Comparison of ENCODE assay signal across 20 cellular contexts in genomic region chr3:129318921-129319320, GRCh38.
"Had no signal": no experiment of that assay in that cellular context is flagged by ENCODE, and none has a peak within 500 bp of the region (broad histone marks: within the 10 kb centered on the region; RNA-seq: fewer than 3 reads in every experiment).

No MANE protein-coding gene starts in this region.

- H3K27ac ChIP-seq: epithelial cell of prostate, esophagus muscularis mucosa, gastroesophageal sphincter, left ventricle myocardium inferior, neutrophil, spleen, testis, tibial nerve had no signal

- H3K27me3 ChIP-seq: esophagus muscularis mucosa, gastroesophageal sphincter, neutrophil, testis, tibial nerve had no signal

- H3K4me3 Mint-ChIP-seq: natural killer cell treated with Interleukin-12 subunit alpha and Interleukin-12 subunit beta and Interleukin-15 and Interleukin-18, amount 100 ng/mL, for 72 hours; stimulated activated naive B cell treated with anti-CD40 and anti-IgM and Interleukin-4, amounts not matched to agents 10 μg/mL and 1 μg/mL and 100 μg/mL, for 72 hours; stimulated activated naive CD8-positive, alpha-beta T cell treated with anti-CD3 and anti-CD28 coated beads, Interleukin-15, amount 100 ng/mL, for 72 hours had no signal

- H3K27me3 Mint-ChIP-seq: natural killer cell treated with Interleukin-12 subunit alpha and Interleukin-12 subunit beta and Interleukin-15 and Interleukin-18, amount 100 ng/mL, for 72 hours; stimulated activated naive CD8-positive, alpha-beta T cell treated with anti-CD3 and anti-CD28 coated beads, Interleukin-15, amount 100 ng/mL, for 72 hours had no signal

- H3K27ac Mint-ChIP-seq: immature natural killer cell; natural killer cell treated with Interleukin-12 subunit alpha and Interleukin-12 subunit beta and Interleukin-15 and Interleukin-18, amount 100 ng/mL, for 72 hours; stimulated activated naive CD8-positive, alpha-beta T cell treated with anti-CD3 and anti-CD28 coated beads, Interleukin-15, amount 100 ng/mL, for 72 hours had no signal

- H3K36me3 Mint-ChIP-seq: immature natural killer cell; natural killer cell treated with Interleukin-12 subunit alpha and Interleukin-12 subunit beta and Interleukin-15 and Interleukin-18, amount 100 ng/mL, for 72 hours had no signal

- ATAC-seq: gastroesophageal sphincter; left cardiac atrium; natural killer cell treated with Interleukin-12 subunit alpha and Interleukin-12 subunit beta and Interleukin-15 and Interleukin-18, amount 100 ng/mL, for 72 hours; sciatic nerve; stimulated activated naive B cell treated with anti-CD40 and anti-IgM and Interleukin-4, amounts not matched to agents 10 μg/mL and 1 μg/mL and 100 μg/mL, for 72 hours; stimulated activated naive CD8-positive, alpha-beta T cell treated with anti-CD3 and anti-CD28 coated beads, Interleukin-15, amount 100 ng/mL, for 72 hours had no signal

- DNase-seq: effector memory CD4-positive, alpha-beta T cell; immature natural killer cell; kidney; left cardiac atrium; left ventricle myocardium inferior; mesenchymal stem cell; midbrain; spleen; stimulated activated CD4-positive, alpha-beta T cell treated with anti-CD3 and anti-CD28 coated beads, Interleukin-2, amount 100 ng/mL, for 24 hours; stimulated activated CD4-positive, alpha-beta T cell treated with anti-CD3 and anti-CD28 coated beads, Interleukin-4, amount 100 ng/mL, for 4 hours; stimulated activated naive B cell treated with anti-CD40 and anti-IgM and Interleukin-4, amounts not matched to agents 10 μg/mL and 1 μg/mL and 100 μg/mL, for 72 hours; stimulated activated naive CD8-positive, alpha-beta T cell treated with anti-CD3 and anti-CD28 coated beads, Interleukin-15, amount 100 ng/mL, for 72 hours; testis had no signal

- H3K9me3 Mint-ChIP-seq: immature natural killer cell; natural killer cell treated with Interleukin-12 subunit alpha and Interleukin-12 subunit beta and Interleukin-15 and Interleukin-18, amount 100 ng/mL, for 72 hours; stimulated activated naive B cell treated with anti-CD40 and anti-IgM and Interleukin-4, amounts not matched to agents 10 μg/mL and 1 μg/mL and 100 μg/mL, for 72 hours; stimulated activated naive CD8-positive, alpha-beta T cell treated with anti-CD3 and anti-CD28 coated beads, Interleukin-15, amount 100 ng/mL, for 72 hours had no signal

- H3K9me3 ChIP-seq: esophagus muscularis mucosa, gastroesophageal sphincter, left ventricle myocardium inferior, neutrophil, spleen, testis, tibial nerve had no signal
